ENCODE assay signal across 8 cellular contexts in the genomic region with DNA sequence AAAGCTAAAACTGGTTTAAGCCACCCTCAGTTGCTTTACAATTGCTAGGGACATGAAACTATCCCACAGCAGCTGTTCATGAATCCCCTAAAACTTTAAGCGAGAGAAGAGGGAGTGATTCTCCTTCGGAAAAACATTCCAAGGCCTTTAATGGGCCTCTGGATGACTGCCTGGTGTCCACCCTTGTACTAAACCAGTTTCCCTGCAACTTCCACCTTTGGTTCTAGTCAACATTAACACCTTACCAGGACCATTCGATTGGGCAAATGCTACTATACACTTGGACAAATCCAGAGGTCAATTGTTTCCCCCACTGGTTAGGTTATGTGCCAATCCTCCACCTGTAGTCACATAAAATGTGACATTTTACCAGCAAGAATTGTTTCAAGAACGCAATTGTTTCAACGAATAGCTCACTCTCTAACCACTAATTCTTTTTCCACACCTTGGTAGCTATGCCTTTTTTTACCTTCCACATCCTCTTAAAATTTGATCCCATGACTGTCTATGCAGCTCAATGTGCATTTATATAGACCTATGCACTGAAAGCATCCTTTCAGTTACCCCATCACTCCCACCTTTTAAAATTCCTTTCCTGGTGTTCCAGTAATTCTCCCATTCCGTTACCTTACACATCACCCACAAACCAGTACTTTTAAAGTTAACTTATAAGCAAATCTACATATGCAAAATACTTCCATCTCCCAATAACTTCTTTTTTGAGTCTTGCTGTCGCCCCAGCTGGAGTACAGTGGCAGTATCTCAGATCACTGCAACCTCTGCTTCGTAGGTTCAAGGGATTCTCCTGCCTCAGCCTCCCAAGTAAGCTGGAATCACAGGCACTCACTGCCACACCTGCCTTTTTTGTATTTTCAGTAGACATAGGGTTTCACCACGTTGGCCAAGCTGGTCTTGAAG. TPM values are rescaled to one million over a fixed set of nuclear protein-coding genes. Genes with fewer than 3 reads are reported as not detected.
DNase-seq lines count a peak whose midpoint lies in the region; ATAC-seq and TF ChIP-seq lines count a peak whose summit lies in the region.

No MANE protein-coding gene starts in this region.

- H3K4me1 Mint-ChIP-seq in mesothelial cell of epicardium = peaks cover 51% of the 10 kb centered on the region

- no peaks in the 10 kb centered on the region for H3K9me3 ChIP-seq in right atrium auricular region
- H3K9me3 ChIP-seq in breast epithelium = no peaks in the 10 kb centered on the region

- H3K27me3 ChIP-seq in right atrium auricular region (no peaks in the 10 kb centered on the region), breast epithelium (no peaks in the 10 kb centered on the region)

- no peaks in the 10 kb centered on the region for H3K9me3 Mint-ChIP-seq in mesothelial cell of epicardium

- no peak for DNase-seq in right atrium auricular region (ENCODE audit: low spot score)
- no peak for DNase-seq in Right ventricle myocardium inferior (ENCODE audit: missing footprints)
- no peak for DNase-seq in breast epithelium (ENCODE audit: low spot score in 2 of 2)
- DNase-seq in mesothelial cell of epicardium (ENCODE audit: low spot score in 2 of 2, unreplicated experiment in 2 of 2) = no peak
- DNase-seq in stimulated activated CD4-positive, alpha-beta T cell treated with anti-CD3 and anti-CD28 coated beads, Interleukin-15, amount 100 ng/mL, for 24 hours = no peak

- H3K4me3 Mint-ChIP-seq in mesothelial cell of epicardium = peak overlapping the region; percentile 33

- ATAC-seq in Right ventricle myocardium inferior (no peak), HG03095 (IDR thresholded peaks at IDR 0.05; ENCODE audit: unreplicated experiment) (no peak), HG03175 (IDR thresholded peaks at IDR 0.05; ENCODE audit: unreplicated experiment) (no peak), GM18858 (IDR thresholded peaks at IDR 0.05; ENCODE audit: unreplicated experiment) (no peak)

- intact Hi-C loops in Right ventricle myocardium inferior (cut with DNase I) = no loop called here
- intact Hi-C loops in breast epithelium (cut with DNase I; ENCODE audit: low total_unique reads) = no loop called here

- H3K27ac Mint-ChIP-seq in mesothelial cell of epicardium = peak overlapping the region; percentile 49

- no peaks in the 10 kb centered on the region for H3K27me3 Mint-ChIP-seq in mesothelial cell of epicardium (ENCODE audit: low read depth)

- no peak for TF ChIP-seq CTCF in right atrium auricular region (IDR thresholded peaks at IDR 0.05)
- TF ChIP-seq CTCF in breast epithelium (IDR thresholded peaks at IDR 0.05) = peak in 1 of 3 donors; percentile 13
- TF ChIP-seq CTCF in mesothelial cell of epicardium (IDR thresholded peaks at IDR 0.05; ENCODE audit: unreplicated experiment) = no peak

- H3K36me3 ChIP-seq in right atrium auricular region (peaks cover 39% of the 10 kb centered on the region), breast epithelium (no peaks in the 10 kb centered on the region)

- H3K4me1 ChIP-seq in right atrium auricular region = peaks cover 0 to 46% of the 10 kb centered on the region in 2 donors
- peaks cover 8 to 18% of the 10 kb centered on the region in 2 donors for H3K4me1 ChIP-seq in breast epithelium

- TF ChIP-seq POLR2A in breast epithelium (IDR thresholded peaks at IDR 0.05) = peak; percentile 76

- peak overlapping the region; percentile 9 to 31 for H3K4me3 ChIP-seq in right atrium auricular region
- H3K4me3 ChIP-seq in breast epithelium = peak overlapping the region; percentile 30 to 60 (median 33)

- peak overlapping the region; percentile 20 to 62 for H3K27ac ChIP-seq in right atrium auricular region
- peak overlapping the region; percentile 63 to 78 for H3K27ac ChIP-seq in breast epithelium

- H3K36me3 Mint-ChIP-seq in mesothelial cell of epicardium = peaks cover 32% of the 10 kb centered on the region

RNA-seq across cellular contexts. Expression of a gene that starts 3.6 kb away (rescaled TPM):
- total RNA-seq in right atrium auricular region (1,000 to 10,000 TPM in 1 of 2 donors, 100 to 1,000 TPM in 1; 938 to 1,145 TPM), Right ventricle myocardium inferior (1,199 TPM), breast epithelium (1,000 to 10,000 TPM; 1,552 to 1,797 (median 1,598) TPM), mesothelial cell of epicardium (718 to 741 TPM (median 720 TPM) in 3 replicates)

RNA-seq across cellular contexts. Expression of a gene that starts 47.2 kb away (rescaled TPM):
- total RNA-seq in right atrium auricular region = 10 to 100 TPM; 14.9 to 22.6 TPM
- total RNA-seq in Right ventricle myocardium inferior = 14.1 TPM
- total RNA-seq in breast epithelium = 10 to 100 TPM; 18.4 to 61.3 (median 20.2) TPM
- 40.2 to 43.3 TPM (median 40.4 TPM) in 3 replicates for total RNA-seq in mesothelial cell of epicardium
